Comparison of ENCODE assay signal across 29 cellular contexts in genomic region chr3:47244531-47245100, GRCh38.
"Had no signal": no experiment of that assay in that cellular context is flagged by ENCODE, and none has a peak within 500 bp of the region (broad histone marks: within the 10 kb centered on the region; RNA-seq: fewer than 3 reads in every experiment).

No MANE protein-coding gene starts in this region.

- H3K27ac Mint-ChIP-seq: dendritic cell treated with granulocyte-macrophage colony-stimulating factor and Interleukin-4, amounts not matched to agents 40 ng/mL and 50 ng/mL, for 4 days; effector memory CD8-positive, alpha-beta T cell; endodermal cell; memory B cell; naive thymus-derived CD4-positive, alpha-beta T cell had no signal

- H3K27me3 ChIP-seq: colonic mucosa, esophagus squamous epithelium, gastrocnemius medialis, heart right ventricle, left lung had no signal

- FAIRE-seq: endometrium, islet of Langerhans, keratinocyte had no signal

- H3K4me1 ChIP-seq: colonic mucosa, esophagus squamous epithelium, gastrocnemius medialis, heart right ventricle, left lung had no signal

- H3K27ac ChIP-seq: colonic mucosa, epithelial cell of prostate, esophagus squamous epithelium, gastrocnemius medialis, heart right ventricle, left lung had no signal

- H3K4me3 Mint-ChIP-seq: dendritic cell treated with granulocyte-macrophage colony-stimulating factor and Interleukin-4, amounts not matched to agents 40 ng/mL and 50 ng/mL, for 4 days; effector memory CD8-positive, alpha-beta T cell; endodermal cell; memory B cell; naive thymus-derived CD4-positive, alpha-beta T cell had no signal

- DNase-seq: colonic mucosa; cortex of kidney; effector CD8-positive, alpha-beta T cell; effector memory CD8-positive, alpha-beta T cell; endodermal cell; erythroblast; esophagus squamous epithelium; foreskin fibroblast; foreskin melanocyte; gastrocnemius medialis; glutamatergic neuron; head of caudate nucleus; heart right ventricle; hippocampal formation; kidney glomerular epithelial cell; left lung; left ventricle myocardium superior; mammary epithelial cell; mesendoderm; midbrain; naive thymus-derived CD4-positive, alpha-beta T cell had no signal

- ATAC-seq: effector memory CD8-positive, alpha-beta T cell; esophagus mucosa; gastrocnemius medialis; left lung; left ventricle myocardium superior; naive thymus-derived CD4-positive, alpha-beta T cell had no signal

- H3K36me3 Mint-ChIP-seq: memory B cell; naive thymus-derived CD4-positive, alpha-beta T cell had no signal

- H3K4me3 ChIP-seq: colonic mucosa, esophagus squamous epithelium, gastrocnemius medialis, heart right ventricle, left lung, lung had no signal

- H3K36me3 ChIP-seq: colonic mucosa, esophagus squamous epithelium, gastrocnemius medialis, heart right ventricle, left lung had no signal

- H3K4me1 Mint-ChIP-seq: endodermal cell; memory B cell; naive thymus-derived CD4-positive, alpha-beta T cell had no signal

- H3K9me3 Mint-ChIP-seq: dendritic cell treated with granulocyte-macrophage colony-stimulating factor and Interleukin-4, amounts not matched to agents 40 ng/mL and 50 ng/mL, for 4 days; effector memory CD8-positive, alpha-beta T cell; endodermal cell; memory B cell; naive thymus-derived CD4-positive, alpha-beta T cell had no signal

- H3K9me3 ChIP-seq: colonic mucosa, esophagus squamous epithelium, gastrocnemius medialis, heart right ventricle, left lung had no signal

- H3K27me3 Mint-ChIP-seq: dendritic cell treated with granulocyte-macrophage colony-stimulating factor and Interleukin-4, amounts not matched to agents 40 ng/mL and 50 ng/mL, for 4 days; effector memory CD8-positive, alpha-beta T cell; memory B cell; naive thymus-derived CD4-positive, alpha-beta T cell had no signal
